In the genomic region with DNA sequence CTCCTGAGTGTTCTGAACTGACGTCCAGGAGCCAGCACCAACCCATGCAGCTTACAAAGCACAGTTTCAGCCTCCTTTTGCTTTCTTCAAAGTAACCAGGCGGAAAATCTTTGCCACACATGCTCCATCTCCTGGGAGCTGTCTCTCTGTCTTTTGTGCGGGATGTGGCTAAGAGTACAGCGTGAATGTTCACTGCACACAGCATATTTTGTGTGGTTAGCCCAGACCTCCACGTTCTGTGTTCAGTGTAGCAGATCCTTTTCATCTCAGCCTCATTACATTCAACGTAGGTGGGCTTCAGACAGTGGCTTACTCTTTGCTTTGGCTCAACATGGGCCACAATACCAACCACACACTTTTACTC, we compare ENCODE assay signal across 1 cellular context.
TF ChIP-seq lines count a peak whose summit lies in the region.

No MANE protein-coding gene starts in this region.

TF ChIP-seq in H1, 55 proteins besides CTCF, POLR2A, EP300 and RAD21:
- TF ChIP-seq SIRT6 (IDR thresholded peaks at IDR 0.05; ENCODE audit: low read length): no peak
- TF ChIP-seq SUZ12 (IDR thresholded peaks at IDR 0.05; ENCODE audit: low read length): no peak
- TF ChIP-seq SAP30 (IDR thresholded peaks at IDR 0.05; ENCODE audit: insufficient read depth, insufficient replicate concordance, low read length): no peak
- no peak for TF ChIP-seq KDM5A (IDR thresholded peaks at IDR 0.05; ENCODE audit: low read length)
- TF ChIP-seq RFX5 (IDR thresholded peaks at IDR 0.05; ENCODE audit: borderline replicate concordance, low read depth, low read length): no peak
- no peak for TF ChIP-seq BRCA1 (IDR thresholded peaks at IDR 0.05; ENCODE audit: low read depth, low read length)
- TF ChIP-seq KDM4A (IDR thresholded peaks at IDR 0.05; ENCODE audit: low read depth, low read length, severe bottlenecking): no peak
- TF ChIP-seq CEBPB (IDR thresholded peaks at IDR 0.05; ENCODE audit: low read depth, low read length): no peak
- TF ChIP-seq CBX5 (IDR thresholded peaks at IDR 0.05; ENCODE audit: low read depth, low read length): no peak
- TF ChIP-seq JUND (IDR thresholded peaks at IDR 0.05; ENCODE audit: low read length): no peak
- TF ChIP-seq, protein P1, sequence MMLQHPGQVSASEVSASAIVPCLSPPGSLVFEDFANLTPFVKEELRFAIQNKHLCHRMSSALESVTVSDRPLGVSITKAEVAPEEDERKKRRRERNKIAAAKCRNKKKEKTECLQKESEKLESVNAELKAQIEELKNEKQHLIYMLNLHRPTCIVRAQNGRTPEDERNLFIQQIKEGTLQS (IDR thresholded peaks at IDR 0.05; ENCODE audit: insufficient read depth, low read depth, low read length): no peak
- TF ChIP-seq YY1 (IDR thresholded peaks at IDR 0.05; ENCODE audit: low read depth, low read length): no peak
- TF ChIP-seq CHD1 (IDR thresholded peaks at IDR 0.05; ENCODE audit: low read depth, low read length): no peak
- TF ChIP-seq GTF2F1 (IDR thresholded peaks at IDR 0.05; ENCODE audit: borderline replicate concordance, low read depth, low read length): no peak
TF ChIP-seq in H1: peak in this region for 0.
